10 cellular contexts compared by ENCODE assay signal in genomic region chr11:120180571-120181445, GRCh38. TPM values are rescaled to one million over a fixed set of nuclear protein-coding genes. Genes with fewer than 3 reads are reported as not detected.
DNase-seq lines count a peak whose midpoint lies in the region; ATAC-seq and TF ChIP-seq lines count a peak whose summit lies in the region.
"Had no signal": no experiment of that assay in that cellular context is flagged by ENCODE, and none has a peak within 500 bp of the region (broad histone marks: within the 10 kb centered on the region; RNA-seq: fewer than 3 reads in every experiment).

No MANE protein-coding gene starts in this region.

- dilution Hi-C loops in mammary epithelial cell (cut with HindIII; ENCODE audit: low sequenced_read_pairs), result no loop called here

- in situ Hi-C loops in mammary epithelial cell (cut with MboI; ENCODE audit: low sequenced_read_pairs in 2 of 2), result no loop called here

- H3K9me3 ChIP-seq in mammary epithelial cell (replicated peaks; ENCODE audit: insufficient read depth, low read length) (no peaks in the 10 kb centered on the region), upper lobe of right lung (no peaks in the 10 kb centered on the region)

- DNase-seq in activated naive CD4-positive, alpha-beta T cell treated with anti-CD3 and anti-CD28 coated beads, Interleukin-2, amount 50 U/mL, for 16 hours, result peak; percentile 7
- DNase-seq in activated naive CD4-positive, alpha-beta T cell treated with Interleukin-2 at 50 U/mL for 16 hours, result no peak
- peak; percentile 20 for DNase-seq in mammary epithelial cell
- DNase-seq in kidney glomerular epithelial cell (lab: John Stamatoyannopoulos, UW), result peak; percentile 67
- peak; percentile 31 for DNase-seq in upper lobe of right lung
- DNase-seq in amniotic stem cell (lab: John Stamatoyannopoulos, UW), result no peak
- no peak for DNase-seq in HK-2 (ENCODE audit: unreplicated experiment)
- DNase-seq: activated effector memory CD4-positive, alpha-beta T cell treated with anti-CD3 and anti-CD28 coated beads, Interleukin-2, amount 50 U/mL, for 16 hours had no signal

- H3K27me3 ChIP-seq in mammary epithelial cell (ENCODE audit: insufficient read depth, low read length) (no peaks in the 10 kb centered on the region), upper lobe of right lung (no peaks in the 10 kb centered on the region)

- H3K4me2 ChIP-seq in mammary epithelial cell (ENCODE audit: insufficient read depth, low read depth, low read length), result no peak overlapping the region

- no peaks in the 10 kb centered on the region for H3K79me2 ChIP-seq in mammary epithelial cell (ENCODE audit: insufficient read depth, low read length)

- WGBS in mammary epithelial cell (ENCODE audit: low coverage, missing lambda C conversion rate), result 80% methylated on average over 10 of the region's 13 CpGs

- H3K36me3 ChIP-seq in mammary epithelial cell (ENCODE audit: insufficient read depth, low read length) (no peaks in the 10 kb centered on the region), upper lobe of right lung (no peaks in the 10 kb centered on the region)

- no peak overlapping the region for H2AFZ ChIP-seq in mammary epithelial cell (ENCODE audit: low read depth, low read length)

- no TSS peak for BruUV-seq in mammary epithelial cell (replicated peaks; lab: Mats Ljungman, UMichigan)

- no peak overlapping the region for H3K4me3 ChIP-seq in mammary epithelial cell (replicated peaks in 1 of 3; ENCODE audit: insufficient read depth in 1 of 3, low read depth in 2 of 3, low read length in 3 of 3)
- no peak overlapping the region for H3K4me3 ChIP-seq in upper lobe of right lung

- intact Hi-C loops in mammary epithelial cell (cut with micrococcal nuclease) (no loop called here), upper lobe of right lung (cut with DNase I) (no loop called here)

- no peak for TF ChIP-seq CTCF in mammary epithelial cell (conservative IDR thresholded peaks at IDR 0.05 in 1 of 2, IDR thresholded peaks at IDR 0.05 in 1 of 2; ENCODE audit: extremely low read depth in 1 of 2, insufficient read depth in 1 of 2, low read depth in 1 of 2, low read length in 2 of 2)
- TF ChIP-seq CTCF in upper lobe of right lung (IDR thresholded peaks at IDR 0.05), result no peak

- H4K20me1 ChIP-seq in mammary epithelial cell (ENCODE audit: insufficient read depth, low read length), result no peaks in the 10 kb centered on the region

- ATAC-seq in upper lobe of right lung, result no peak
- no peak for ATAC-seq in HG03571 (IDR thresholded peaks at IDR 0.05; ENCODE audit: unreplicated experiment)

- H3K4me1 ChIP-seq in mammary epithelial cell (ENCODE audit: insufficient read depth, low read length), result no peaks in the 10 kb centered on the region
- H3K4me1 ChIP-seq in upper lobe of right lung, result peaks cover 4% of the 10 kb centered on the region

- CTCF ChIA-PET in mammary epithelial cell (lab: Charles Lee; ENCODE audit: low non-redundant PET), result no interaction called here

- no peak overlapping the region for H3K9ac ChIP-seq in mammary epithelial cell (ENCODE audit: insufficient read depth, low read length)

- no peak overlapping the region for H3K27ac ChIP-seq in mammary epithelial cell (ENCODE audit: insufficient read depth, low read depth, low read length)
- no peak overlapping the region for H3K27ac ChIP-seq in upper lobe of right lung
- H3K27ac ChIP-seq: C4-2B had no signal

RNA-seq across cellular contexts. Expression of gene OAF, which starts 30.0 kb away (rescaled TPM):
- 10 to 100 TPM in 1 of 2 donors, 1 to 10 TPM in 1; 4.7 to 20.3 TPM for total RNA-seq in mammary epithelial cell
- polyA plus RNA-seq in mammary epithelial cell, result 16.5 TPM
- 9.3 TPM for polyA minus RNA-seq in mammary epithelial cell
- 19.8 TPM for total RNA-seq in upper lobe of right lung

RNA-seq across cellular contexts. Expression of gene TRIM29, which starts 42.9 kb away (rescaled TPM):
- total RNA-seq in mammary epithelial cell (100 to 1,000 TPM; 256 to 341 TPM), upper lobe of right lung (3.4 TPM)
- 315 TPM for polyA plus RNA-seq in mammary epithelial cell
- 668 TPM for polyA minus RNA-seq in mammary epithelial cell

RNA-seq across cellular contexts. Expression of gene POU2F3, which starts 59.1 kb away (rescaled TPM):
- total RNA-seq in mammary epithelial cell, result under 1 TPM; 0.17 to 0.38 TPM
- 0.17 TPM for polyA plus RNA-seq in mammary epithelial cell
- not detected for polyA minus RNA-seq in mammary epithelial cell
- total RNA-seq in upper lobe of right lung, result 3.0 TPM

Comparison
In these comparisons a context has a peak if more than half of its experiments do, and no peak if none do; other contexts are left out.
1. DNase-seq: peak in activated naive CD4-positive, alpha-beta T cell treated with anti-CD3 and anti-CD28 coated beads, Interleukin-2, amount 50 U/mL, for 16 hours (single experiment), mammary epithelial cell (single experiment), kidney glomerular epithelial cell (single experiment) and upper lobe of right lung (single experiment); none in activated naive CD4-positive, alpha-beta T cell treated with Interleukin-2 at 50 U/mL for 16 hours (single experiment), amniotic stem cell (single experiment) and HK-2 (single experiment).
2. RNA of gene TRIM29, which starts 42.9 kb away (total RNA-seq): 256 to 341 TPM in mammary epithelial cell; 3.4 TPM in upper lobe of right lung (single experiment); every median in the first group is over 10 times any median in the second.